Comparison of ENCODE assay signal across 1 cellular context in genomic region chr7:50781894-50782293, GRCh38.
TF ChIP-seq lines count a peak whose summit lies in the region.

No MANE protein-coding gene starts in this region.

TF ChIP-seq in H1, 55 proteins besides CTCF, POLR2A, EP300 and RAD21 (continued from another document):
- no peak for TF ChIP-seq USF2 (IDR thresholded peaks at IDR 0.05; ENCODE audit: low read length)
